In genomic region chr17:49850772-49851386, GRCh38 we compare ENCODE assay signal across 8 cellular contexts. TPM values are rescaled to one million over a fixed set of nuclear protein-coding genes. Genes with fewer than 3 reads are reported as not detected.
DNase-seq lines count a peak whose midpoint lies in the region; ATAC-seq and TF ChIP-seq lines count a peak whose summit lies in the region.

No MANE protein-coding gene starts in this region.

- H3K79me2 ChIP-seq in osteoblast (ENCODE audit: insufficient read depth, low read length): no peaks in the 10 kb centered on the region

- H4K20me1 ChIP-seq in osteoblast (ENCODE audit: insufficient read depth, low read length): no peaks in the 10 kb centered on the region

- no peak for TF ChIP-seq POLR2A in esophagus muscularis mucosa (IDR thresholded peaks at IDR 0.05; ENCODE audit: low read depth)

- H3K36me3 ChIP-seq in GM06990 (ENCODE audit: control insufficient read depth, insufficient read depth, low read length) (no peaks in the 10 kb centered on the region; the same call in 1 of the 2 replicates), esophagus muscularis mucosa (peaks cover 0 to 4% (median 0%) of the 10 kb centered on the region in 4 donors), osteoblast (ENCODE audit: insufficient read depth, low read length) (no peaks in the 10 kb centered on the region)

- peak overlapping the region in 3 of 4 donors; percentile 41 to 62 (median 46) for H3K27ac ChIP-seq in esophagus muscularis mucosa (replicated peaks in 1 of 4)
- no peak overlapping the region for H3K27ac ChIP-seq in osteoblast (ENCODE audit: low read depth, low read length)

- intact Hi-C loops in esophagus muscularis mucosa (cut with DNase I): loop anchor here (1.0 kb wide), 1 partner anchor 143 kb away; no protein-coding TSS in a partner anchor

- peaks cover 22 to 42% (median 32%) of the 10 kb centered on the region in 4 donors for H3K4me1 ChIP-seq in esophagus muscularis mucosa
- peaks cover 9% of the 10 kb centered on the region for H3K4me1 ChIP-seq in osteoblast (ENCODE audit: insufficient read depth, low read length)

- H2AFZ ChIP-seq in osteoblast (ENCODE audit: low read length): peak overlapping the region; percentile 13

- H3K4me3 ChIP-seq in GM06990 (replicated peaks; ENCODE audit: low read depth, low read length) (peak overlapping the region; percentile 56), esophagus muscularis mucosa (peak overlapping the region; percentile 62 to 84 (median 68)), osteoblast (ENCODE audit: insufficient read depth, low read length) (peak overlapping the region; percentile 77)

- H3K9me3 ChIP-seq in esophagus muscularis mucosa: no peaks in the 10 kb centered on the region
- H3K9me3 ChIP-seq in osteoblast (ENCODE audit: low read depth, low read length): no peaks in the 10 kb centered on the region

- ATAC-seq in HG03354 (IDR thresholded peaks at IDR 0.05; ENCODE audit: poor library complexity, severe bottlenecking, unreplicated experiment): no peak
- ATAC-seq in HG03097 (IDR thresholded peaks at IDR 0.05; ENCODE audit: low FRiP score, unreplicated experiment): no peak

- no peak for TF ChIP-seq EP300 in esophagus muscularis mucosa (IDR thresholded peaks at IDR 0.05)

- no peaks in the 10 kb centered on the region; the same call in 1 of the 2 replicates for H3K27me3 ChIP-seq in GM06990 (replicated peaks; ENCODE audit: control insufficient read depth, insufficient read depth, low read length)
- H3K27me3 ChIP-seq in esophagus muscularis mucosa: no peaks in the 10 kb centered on the region
- no peaks in the 10 kb centered on the region for H3K27me3 ChIP-seq in osteoblast (ENCODE audit: insufficient read depth, low read length)

- WGBS in esophagus muscularis mucosa: 3% methylated on average over 56 of the region's 61 CpGs

- TF ChIP-seq CTCF in GM06990 (IDR thresholded peaks at IDR 0.05; ENCODE audit: insufficient read depth, low read length, poor library complexity, severe bottlenecking) (no peak), esophagus muscularis mucosa (IDR thresholded peaks at IDR 0.05) (no peak), osteoblast (IDR thresholded peaks at IDR 0.05; ENCODE audit: extremely low read depth, low read depth, low read length) (no peak)

- H3K4me2 ChIP-seq in osteoblast (ENCODE audit: insufficient read depth, low read length): peak overlapping the region; percentile 72

- DNase-seq in GM06990 (ENCODE audit: extremely low read depth, insufficient read length) (no peak), RPMI7951 (ENCODE audit: low read depth) (peak; percentile 47), esophagus muscularis mucosa (ENCODE audit: extremely low spot score) (no peak), osteoblast (ENCODE audit: insufficient read length, low spot score, missing footprints) (peak; percentile 89), DMS114 treated with DMSO at 0.1 percent for 48 hours (lab: John Stamatoyannopoulos, UW; ENCODE audit: unreplicated experiment) (no peak), NCI-H510A (lab: John Stamatoyannopoulos, UW) (no peak)

RNA-seq across cellular contexts. Expression of gene TAC4, which starts 3.0 kb away (rescaled TPM):
- not detected in 2 replicates for total RNA-seq in RPMI7951 (2014; rRNA removed; shearing (Covaris generic))
- total RNA-seq in esophagus muscularis mucosa: not detected
- not detected in 2 replicates for total RNA-seq in osteoblast

Comparison
In these comparisons a context has a peak if more than half of its experiments do, and no peak if none do; other contexts are left out.
1. DNase-seq: peak in RPMI7951 (single experiment) and osteoblast (single experiment); none in GM06990 (single experiment), esophagus muscularis mucosa (single experiment), DMS114 treated with DMSO at 0.1 percent for 48 hours (single experiment) and NCI-H510A (single experiment).
2. Peak in every context shown above with its lines, with median percentiles within 50 percentile points of each other: H3K4me3 ChIP-seq.